In genomic region chr13:51420681-51421476, GRCh38 we compare ENCODE assay signal across 16 cellular contexts. TPM values are rescaled to one million over a fixed set of nuclear protein-coding genes. Genes with fewer than 3 reads are reported as not detected.
DNase-seq lines count a peak whose midpoint lies in the region; ATAC-seq and TF ChIP-seq lines count a peak whose summit lies in the region.
"Had no signal": no experiment of that assay in that cellular context is flagged by ENCODE, and none has a peak within 500 bp of the region (broad histone marks: within the 10 kb centered on the region; RNA-seq: fewer than 3 reads in every experiment).

No MANE protein-coding gene starts in this region.

- CTCF ChIA-PET in CD8-positive, alpha-beta memory T cell (lab: Charles Lee): no interaction called here
- CTCF ChIA-PET in HEK293 (lab: Yijun Ruan, JAX): interaction anchor here (0.6 to 1.5 kb wide), 2 partner anchors 98 to 295 kb away, joined by 3 to 4 read pairs; no protein-coding TSS in a partner anchor
- CTCF ChIA-PET in naive thymus-derived CD4-positive, alpha-beta T cell (lab: Charles Lee): interaction anchor here (0.5 to 0.9 kb wide), 4 partner anchors 14 to 394 kb away, joined by 3 to 5 read pairs (median 4); no protein-coding TSS in a partner anchor

- TF ChIP-seq CTCF in HEK293 (tag by site-specific recombination; IDR thresholded peaks at IDR 0.05): no peak

- POLR2A ChIA-PET in CD8-positive, alpha-beta memory T cell (lab: Charles Lee): interaction anchor here (0.5 to 1.6 kb wide), 3 partner anchors 12 to 32 kb away, joined by 4 to 8 read pairs (median 6); partner anchors contain the start of gene INTS6
- POLR2A ChIA-PET in HEK293 (lab: Yijun Ruan, JAX): interaction anchor here (1.6 kb wide), 1 partner anchor 32 kb away, joined by 7 read pairs; the partner anchor contains the start of gene INTS6
- POLR2A ChIA-PET in naive thymus-derived CD4-positive, alpha-beta T cell (lab: Charles Lee): interaction anchor here (0.7 to 4.6 kb wide), 6 partner anchors 15 to 377 kb away, joined by 3 to 25 read pairs (median 5); partner anchors contain the start of gene INTS6

- intact Hi-C loops in naive thymus-derived CD4-positive, alpha-beta T cell (cut with micrococcal nuclease): loop anchor here in 1 of 2 donors (1.0 kb wide), 1 partner anchor 12 kb away; no protein-coding TSS in a partner anchor

- H3K4me1 Mint-ChIP-seq in CD8-positive, alpha-beta memory T cell: peaks cover 62 to 86% (median 84%) of the 10 kb centered on the region in 3 donors
- peaks cover 51% of the 10 kb centered on the region for H3K4me1 Mint-ChIP-seq in activated T-helper 17 cell treated with anti-CD3 and anti-CD28 coated beads, Interleukin-2, amount 50 U/mL, for 72 hours
- peaks cover 53 to 92% (median 83%) of the 10 kb centered on the region in 7 donors for H3K4me1 Mint-ChIP-seq in naive thymus-derived CD4-positive, alpha-beta T cell

- H3K9me3 ChIP-seq in CD8-positive, alpha-beta memory T cell (ENCODE audit: low read length): no peaks in the 10 kb centered on the region
- no peaks in the 10 kb centered on the region for H3K9me3 ChIP-seq in HEK293 (ENCODE audit: control insufficient read depth, insufficient read depth, low read depth, low read length)
- peaks cover 0 to under 1% (median 0%) of the 10 kb centered on the region in 3 experiments for H3K9me3 ChIP-seq in naive thymus-derived CD4-positive, alpha-beta T cell (ENCODE audit: control insufficient read depth in 2 of 3, low read length in 3 of 3)
- H3K9me3 ChIP-seq: stomach had no signal

- no peaks in the 10 kb centered on the region for H3K27me3 Mint-ChIP-seq in CD8-positive, alpha-beta memory T cell
- no peaks in the 10 kb centered on the region for H3K27me3 Mint-ChIP-seq in activated T-helper 17 cell treated with anti-CD3 and anti-CD28 coated beads, Interleukin-2, amount 50 U/mL, for 72 hours
- H3K27me3 Mint-ChIP-seq in naive thymus-derived CD4-positive, alpha-beta T cell: no peaks in the 10 kb centered on the region

- peak overlapping the region; percentile 7 for H3K4me3 ChIP-seq in CD8-positive, alpha-beta memory T cell (ENCODE audit: low read length)
- H3K4me3 ChIP-seq in HEK293 (ENCODE audit: low read depth, low read length): no peak overlapping the region
- H3K4me3 ChIP-seq in naive thymus-derived CD4-positive, alpha-beta T cell (ENCODE audit: low read length): peak overlapping the region; percentile 29
- H3K4me3 ChIP-seq: BLaER1 treated with 17β-estradiol and CSF1 and Interleukin-3, amounts not matched to agents 10 nM and 100 nM; stomach had no signal

- peak; percentile 48 for ATAC-seq in activated T-helper 17 cell treated with anti-CD3 and anti-CD28 coated beads, Interleukin-2, amount 50 U/mL, for 72 hours (replicated peaks)
- ATAC-seq in naive thymus-derived CD4-positive, alpha-beta T cell: peak; percentile 37

- H3K27ac ChIP-seq in CD8-positive, alpha-beta memory T cell (ENCODE audit: low read depth, low read length): no peak overlapping the region
- H3K27ac ChIP-seq in HEK293 (ENCODE audit: extremely low read depth, low read depth, low read length): no peak overlapping the region
- peak overlapping the region; percentile 54 for H3K27ac ChIP-seq in naive thymus-derived CD4-positive, alpha-beta T cell (ENCODE audit: low read depth, low read length)
- H3K27ac ChIP-seq: stomach had no signal

- H3K4me3 Mint-ChIP-seq in CD8-positive, alpha-beta memory T cell: peak overlapping the region in 6 of 7 donors; percentile 40 to 73 (median 56)
- H3K4me3 Mint-ChIP-seq in activated T-helper 17 cell treated with anti-CD3 and anti-CD28 coated beads, Interleukin-2, amount 50 U/mL, for 72 hours: peak overlapping the region; percentile 70
- H3K4me3 Mint-ChIP-seq in naive thymus-derived CD4-positive, alpha-beta T cell: peak overlapping the region; percentile 56 to 84 (median 73)

- no peak for DNase-seq in CD8-positive, alpha-beta memory T cell
- peak in 7 of 9 donors; percentile 11 to 35 (median 21) for DNase-seq in naive thymus-derived CD4-positive, alpha-beta T cell
- DNase-seq in NCI-H226: no peak
- no peak for DNase-seq in NCI-H1048 (lab: John Stamatoyannopoulos, UW)
- no peak for DNase-seq in NCI-H1436 (lab: John Stamatoyannopoulos, UW)
- no peak for DNase-seq in LoVo (ENCODE audit: low spot score)
- DNase-seq: effector CD4-positive, alpha-beta T cell; foreskin melanocyte; GDM1; midbrain; NCI-H524 treated with DMSO at 0.1 percent for 48 hours; stimulated activated CD4-positive, alpha-beta T cell treated with anti-CD3 and anti-CD28 coated beads, Interleukin-4, amount 100 ng/mL, for 1 hour; stomach had no signal

- peaks cover 45% of the 10 kb centered on the region for H3K4me1 ChIP-seq in CD8-positive, alpha-beta memory T cell (ENCODE audit: insufficient read depth, low read length)
- 0 out of 2 replicates have a peak, but pooled peaks cover 4% of the 10 kb centered on the region for H3K4me1 ChIP-seq in HEK293 (ENCODE audit: control insufficient read depth, insufficient read depth, low read length)
- peaks cover 22 to 48% of the 10 kb centered on the region in 2 donors for H3K4me1 ChIP-seq in naive thymus-derived CD4-positive, alpha-beta T cell (ENCODE audit: control insufficient read depth in 2 of 2, insufficient read depth in 2 of 2, low read length in 2 of 2)

- H3K36me3 ChIP-seq in CD8-positive, alpha-beta memory T cell (ENCODE audit: insufficient read depth, low read length): no peaks in the 10 kb centered on the region
- peaks cover 0 to 34% of the 10 kb centered on the region in 2 experiments for H3K36me3 ChIP-seq in HEK293 (ENCODE audit: control insufficient read depth in 2 of 2, insufficient read depth in 1 of 2, low read length in 2 of 2)
- no peaks in the 10 kb centered on the region for H3K36me3 ChIP-seq in naive thymus-derived CD4-positive, alpha-beta T cell (ENCODE audit: control insufficient read depth in 2 of 3, insufficient read depth in 3 of 3, low read length in 3 of 3)

- H3K9me3 Mint-ChIP-seq in CD8-positive, alpha-beta memory T cell: peaks cover 0 to 4% (median 0%) of the 10 kb centered on the region in 5 donors
- H3K9me3 Mint-ChIP-seq in activated T-helper 17 cell treated with anti-CD3 and anti-CD28 coated beads, Interleukin-2, amount 50 U/mL, for 72 hours: no peaks in the 10 kb centered on the region
- H3K9me3 Mint-ChIP-seq in naive thymus-derived CD4-positive, alpha-beta T cell: peaks cover 0 to 12% (median 4%) of the 10 kb centered on the region in 11 donors

- H3K36me3 Mint-ChIP-seq in CD8-positive, alpha-beta memory T cell: peaks cover 19 to 49% (median 25%) of the 10 kb centered on the region in 3 donors
- peaks cover 89% of the 10 kb centered on the region for H3K36me3 Mint-ChIP-seq in activated T-helper 17 cell treated with anti-CD3 and anti-CD28 coated beads, Interleukin-2, amount 50 U/mL, for 72 hours (ENCODE audit: low read depth)
- peaks cover 6 to 43% (median 24%) of the 10 kb centered on the region in 5 donors for H3K36me3 Mint-ChIP-seq in naive thymus-derived CD4-positive, alpha-beta T cell

- H3K27me3 ChIP-seq in CD8-positive, alpha-beta memory T cell (ENCODE audit: insufficient read depth, low read length, poor library complexity, severe bottlenecking): no peaks in the 10 kb centered on the region
- H3K27me3 ChIP-seq in naive thymus-derived CD4-positive, alpha-beta T cell (ENCODE audit: control insufficient read depth in 2 of 2, insufficient read depth in 2 of 2, low read length in 2 of 2): no peaks in the 10 kb centered on the region
- H3K27me3 ChIP-seq: BLaER1 treated with 17β-estradiol and CSF1 and Interleukin-3, amounts not matched to agents 10 nM and 100 nM; stomach had no signal

- peak overlapping the region; percentile 21 to 85 (median 66) for H3K27ac Mint-ChIP-seq in CD8-positive, alpha-beta memory T cell
- H3K27ac Mint-ChIP-seq in activated T-helper 17 cell treated with anti-CD3 and anti-CD28 coated beads, Interleukin-2, amount 50 U/mL, for 72 hours: peak overlapping the region; percentile 74
- H3K27ac Mint-ChIP-seq in naive thymus-derived CD4-positive, alpha-beta T cell: peak overlapping the region; percentile 15 to 84 (median 73)

TF ChIP-seq in HEK293, 187 proteins besides CTCF, POLR2A, EP300 and RAD21:
- TF ChIP-seq KLF9 (tag by site-specific recombination; IDR thresholded peaks at IDR 0.05; ENCODE audit: low read depth) (no peak), FEZF1 (tag by site-specific recombination; IDR thresholded peaks at IDR 0.05) (peak; percentile 79)

RNA-seq across cellular contexts. Expression of gene INTS6, which starts 32.0 kb away (rescaled TPM):
- 10 to 100 TPM; 56.6 to 58.2 TPM for total RNA-seq in CD8-positive, alpha-beta memory T cell
- polyA plus RNA-seq in CD8-positive, alpha-beta memory T cell: 28.4 TPM
- total RNA-seq in activated T-helper 17 cell treated with anti-CD3 and anti-CD28 coated beads, Interleukin-2, amount 50 U/mL, for 72 hours: 10 to 100 TPM; 54.2 to 69.4 TPM
- total RNA-seq in naive thymus-derived CD4-positive, alpha-beta T cell: 10 to 100 TPM; 60.9 to 67.0 (median 62.7) TPM
- polyA plus RNA-seq in naive thymus-derived CD4-positive, alpha-beta T cell: 10 to 100 TPM; 23.7 to 31.3 TPM

Comparison
In these comparisons a context has a peak if more than half of its experiments do, and no peak if none do; other contexts are left out.
1. DNase-seq: peak in naive thymus-derived CD4-positive, alpha-beta T cell (7 of 9); none in CD8-positive, alpha-beta memory T cell (0 of 5), NCI-H226 (single experiment), NCI-H1048 (single experiment), NCI-H1436 (single experiment) and LoVo (single experiment).
2. Peak in every context shown above with its lines, with median percentiles within 50 percentile points of each other: H3K27ac Mint-ChIP-seq and H3K4me3 Mint-ChIP-seq.